In genomic region chr1:112429749-112430148, GRCh38 we compare ENCODE assay signal across 19 cellular contexts. TPM values are rescaled to one million over a fixed set of nuclear protein-coding genes. Genes with fewer than 3 reads are reported as not detected.
"Had no signal": no experiment of that assay in that cellular context is flagged by ENCODE, and none has a peak within 500 bp of the region (broad histone marks: within the 10 kb centered on the region; RNA-seq: fewer than 3 reads in every experiment).

No MANE protein-coding gene starts in this region.

- ATAC-seq: activated T-cell treated with anti-CD3 and anti-CD28 coated beads, Interleukin-2, amount 50 U/mL, for 72 hours; effector memory CD8-positive, alpha-beta T cell; naive thymus-derived CD4-positive, alpha-beta T cell; stimulated activated naive B cell treated with anti-CD40 and anti-IgM and Interleukin-4, amounts not matched to agents 10 μg/mL and 1 μg/mL and 100 μg/mL, for 72 hours had no signal

- H3K27ac Mint-ChIP-seq: activated CD4-positive, alpha-beta T cell treated with anti-CD3 and anti-CD28 coated beads, Interleukin-2, amount 10 ng/mL, durations not matched to agents 24 days and 14 days; activated naive CD8-positive, alpha-beta T cell; activated T-cell treated with anti-CD3 and anti-CD28 coated beads, Interleukin-2, amount 50 U/mL, for 72 hours; effector memory CD8-positive, alpha-beta T cell; naive thymus-derived CD4-positive, alpha-beta T cell; stimulated activated naive B cell treated with anti-CD40 and anti-IgM and Interleukin-4, amounts not matched to agents 10 μg/mL and 1 μg/mL and 100 μg/mL, for 72 hours; T-helper 1 cell treated with Interleukin-12 subunit alpha and Interleukin-12 subunit beta and Interleukin-4 antibody, amounts not matched to agents 30 μg/mL and 1 μg/mL, for 36 hours had no signal

- H3K4me3 ChIP-seq: lung, ovary, tibial nerve had no signal

- H3K27me3 Mint-ChIP-seq: activated naive CD8-positive, alpha-beta T cell; brain; stimulated activated naive B cell treated with anti-CD40 and anti-IgM and Interleukin-4, amounts not matched to agents 10 μg/mL and 1 μg/mL and 100 μg/mL, for 72 hours had no signal

- H3K27ac ChIP-seq: ovary had no signal

- H3K36me3 ChIP-seq: ovary had no signal

- H3K4me3 Mint-ChIP-seq: activated CD4-positive, alpha-beta T cell treated with anti-CD3 and anti-CD28 coated beads, Interleukin-2, amount 10 ng/mL, durations not matched to agents 24 days and 14 days; activated naive CD8-positive, alpha-beta T cell; activated T-cell treated with anti-CD3 and anti-CD28 coated beads, Interleukin-2, amount 50 U/mL, for 72 hours; brain; effector memory CD8-positive, alpha-beta T cell; naive thymus-derived CD4-positive, alpha-beta T cell; stimulated activated naive B cell treated with anti-CD40 and anti-IgM and Interleukin-4, amounts not matched to agents 10 μg/mL and 1 μg/mL and 100 μg/mL, for 72 hours; T-helper 1 cell treated with Interleukin-12 subunit alpha and Interleukin-12 subunit beta and Interleukin-4 antibody, amounts not matched to agents 30 μg/mL and 1 μg/mL, for 36 hours had no signal

- H3K36me3 Mint-ChIP-seq: activated naive CD8-positive, alpha-beta T cell; naive thymus-derived CD4-positive, alpha-beta T cell had no signal

- H3K27me3 ChIP-seq: ovary, tibial nerve had no signal

- H3K9me3 ChIP-seq: ovary, tibial nerve had no signal

- H3K9me3 Mint-ChIP-seq: activated CD4-positive, alpha-beta T cell treated with anti-CD3 and anti-CD28 coated beads, Interleukin-2, amount 10 ng/mL, durations not matched to agents 24 days and 14 days; activated T-cell treated with anti-CD3 and anti-CD28 coated beads, Interleukin-2, amount 50 U/mL, for 72 hours; brain; effector memory CD8-positive, alpha-beta T cell; stimulated activated naive B cell treated with anti-CD40 and anti-IgM and Interleukin-4, amounts not matched to agents 10 μg/mL and 1 μg/mL and 100 μg/mL, for 72 hours; T-helper 1 cell treated with Interleukin-12 subunit alpha and Interleukin-12 subunit beta and Interleukin-4 antibody, amounts not matched to agents 30 μg/mL and 1 μg/mL, for 36 hours had no signal

- DNase-seq: activated CD4-positive, alpha-beta T cell treated with anti-CD3 and anti-CD28 coated beads, Interleukin-2, amount 10 ng/mL, durations not matched to agents 24 days and 14 days; activated CD4-positive, CD25-positive, alpha-beta regulatory T cell; activated CD8-positive, alpha-beta memory T cell treated with anti-CD3 and anti-CD28 coated beads, Interleukin-2, amount 50 U/mL, for 48 hours; activated gamma-delta T cell; activated T-cell treated with anti-CD3 and anti-CD28 coated beads, Interleukin-2, amount 50 U/mL, for 72 hours; amniotic stem cell; cortex of kidney; effector memory CD8-positive, alpha-beta T cell; erythroblast; hypothalamus; naive thymus-derived CD4-positive, alpha-beta T cell; ovary; stimulated activated CD4-positive, alpha-beta T cell treated with anti-CD3 and anti-CD28 coated beads, Interleukin-4, amount 100 ng/mL, for 1 hour; stimulated activated naive B cell treated with anti-CD40 and anti-IgM and Interleukin-4, amounts not matched to agents 10 μg/mL and 1 μg/mL and 100 μg/mL, for 72 hours had no signal

- H3K4me1 Mint-ChIP-seq: activated CD4-positive, alpha-beta T cell treated with anti-CD3 and anti-CD28 coated beads, Interleukin-2, amount 10 ng/mL, durations not matched to agents 24 days and 14 days had no signal

RNA-seq across cellular contexts. Expression of gene CTTNBP2NL, which starts 33.7 kb away (rescaled TPM):
- polyA plus RNA-seq: naive thymus-derived CD4-positive, alpha-beta T cell had no signal
